ENCODE assay signal across 36 cellular contexts in genomic region chr2:187002242-187002641, GRCh38.
"Had no signal": no experiment of that assay in that cellular context is flagged by ENCODE, and none has a peak within 500 bp of the region (broad histone marks: within the 10 kb centered on the region; RNA-seq: fewer than 3 reads in every experiment).

No MANE protein-coding gene starts in this region.

- ATAC-seq: activated naive CD4-positive, alpha-beta T cell treated with anti-CD3 and anti-CD28 coated beads, Interleukin-2, amount 50 U/mL, for 72 hours; activated T-cell treated with anti-CD3 and anti-CD28 coated beads, Interleukin-2, amount 50 U/mL, for 4 hours; PC-3 had no signal

- H3K4me1 Mint-ChIP-seq: activated B cell treated with CpG ODN at 0.5 μM for 24 hours had no signal

- H3K27me3 Mint-ChIP-seq: activated B cell treated with CpG ODN at 0.5 μM for 24 hours; activated CD4-positive, alpha-beta memory T cell treated with anti-CD3 and anti-CD28 coated beads for 36 hours had no signal

- H3K9me3 Mint-ChIP-seq: activated B cell treated with CpG ODN at 0.5 μM for 24 hours; activated CD4-positive, alpha-beta memory T cell treated with anti-CD3 and anti-CD28 coated beads for 36 hours; activated naive CD4-positive, alpha-beta T cell treated with anti-CD3 and anti-CD28 coated beads for 36 hours; activated naive CD4-positive, alpha-beta T cell treated with anti-CD3 and anti-CD28 coated beads, Interleukin-2, amount 50 U/mL, for 72 hours; activated T-helper 1 cell treated with anti-CD3 and anti-CD28 coated beads, Interleukin-12 subunit alpha, Interleukin-12 subunit beta, Interleukin-2, Interleukin-4 antibody, amounts not matched to agents 30 ng/mL and 10 ng/mL and 1 ng/mL, durations not matched to agents 14 hours and 24 hours and 36 hours had no signal

- H3K9me3 ChIP-seq: ascending aorta, Peyer's patch had no signal

- H3K27me3 ChIP-seq: ascending aorta, cardiac muscle cell, Peyer's patch had no signal

- H3K27ac Mint-ChIP-seq: activated B cell treated with CpG ODN at 0.5 μM for 24 hours; activated CD4-positive, alpha-beta memory T cell treated with anti-CD3 and anti-CD28 coated beads for 36 hours; activated naive CD4-positive, alpha-beta T cell treated with anti-CD3 and anti-CD28 coated beads for 36 hours; activated naive CD4-positive, alpha-beta T cell treated with anti-CD3 and anti-CD28 coated beads, Interleukin-2, amount 50 U/mL, for 72 hours; activated T-helper 1 cell treated with anti-CD3 and anti-CD28 coated beads, Interleukin-12 subunit alpha, Interleukin-12 subunit beta, Interleukin-2, Interleukin-4 antibody, amounts not matched to agents 30 ng/mL and 10 ng/mL and 1 ng/mL, durations not matched to agents 14 hours and 24 hours and 36 hours had no signal

- H3K36me3 Mint-ChIP-seq: activated CD4-positive, alpha-beta memory T cell treated with anti-CD3 and anti-CD28 coated beads for 36 hours had no signal

- H3K4me3 Mint-ChIP-seq: activated B cell treated with CpG ODN at 0.5 μM for 24 hours; activated CD4-positive, alpha-beta memory T cell treated with anti-CD3 and anti-CD28 coated beads for 36 hours; activated naive CD4-positive, alpha-beta T cell treated with anti-CD3 and anti-CD28 coated beads for 36 hours; activated T-cell treated with anti-CD3 and anti-CD28 coated beads, Interleukin-2, amount 50 U/mL, for 4 hours; activated T-helper 1 cell treated with anti-CD3 and anti-CD28 coated beads, Interleukin-12 subunit alpha, Interleukin-12 subunit beta, Interleukin-2, Interleukin-4 antibody, amounts not matched to agents 30 ng/mL and 10 ng/mL and 1 ng/mL, durations not matched to agents 14 hours and 24 hours and 36 hours had no signal

- H3K27ac ChIP-seq: ascending aorta, cardiac muscle cell, KMS-11, Peyer's patch, VCaP had no signal

- DNase-seq: activated B cell treated with CpG ODN at 0.5 μM for 24 hours; activated CD4-positive, alpha-beta memory T cell treated with anti-CD3 and anti-CD28 coated beads for 36 hours; activated CD4-positive, alpha-beta T cell treated with anti-CD3 and anti-CD28 coated beads for 4 hours; activated CD4-positive, alpha-beta T cell treated with anti-CD3 and anti-CD28 coated beads, Interleukin-2, amount 50 U/mL, for 1 hour; activated CD4-positive, CD25-positive, alpha-beta regulatory T cell treated with anti-CD3 and anti-CD28 coated beads, Interleukin-2, amount 50 U/mL, for 72 hours; activated CD8-positive, alpha-beta memory T cell treated with anti-CD3 and anti-CD28 coated beads, Interleukin-2, amount 50 U/mL, for 4 hours; activated gamma-delta T cell treated with Interleukin-2 at 50 U/mL for 16 hours; activated naive CD4-positive, alpha-beta T cell treated with anti-CD3 and anti-CD28 coated beads for 36 hours; activated T-cell treated with anti-CD3 and anti-CD28 coated beads for 4 hours; activated T-cell treated with anti-CD3 and anti-CD28 coated beads, Interleukin-2, amount 50 U/mL, for 4 hours; amygdala; MM.1S; MV-4-11; NCI-H1092; NCI-H1436 treated with DMSO at 0.1 percent for 48 hours; NCI-H1694 treated with DMSO at 0.1 percent for 48 hours; NCI-H2029; NCI-H2107; NCI-H2171; NCI-H510A; NCI-H526; NCI-H748 treated with DMSO at 0.1 percent for 48 hours; NK-92 treated with Interleukin-12 subunit alpha and Interleukin-12 subunit beta, amount 100 ng/mL, for 24 hours; PC-3; Peyer's patch; RPMI8226; SW 1271; T-helper 1 cell; T-helper 2 cell; T-helper 9 cell had no signal
